3 cellular contexts compared by ENCODE assay signal in the genomic region with DNA sequence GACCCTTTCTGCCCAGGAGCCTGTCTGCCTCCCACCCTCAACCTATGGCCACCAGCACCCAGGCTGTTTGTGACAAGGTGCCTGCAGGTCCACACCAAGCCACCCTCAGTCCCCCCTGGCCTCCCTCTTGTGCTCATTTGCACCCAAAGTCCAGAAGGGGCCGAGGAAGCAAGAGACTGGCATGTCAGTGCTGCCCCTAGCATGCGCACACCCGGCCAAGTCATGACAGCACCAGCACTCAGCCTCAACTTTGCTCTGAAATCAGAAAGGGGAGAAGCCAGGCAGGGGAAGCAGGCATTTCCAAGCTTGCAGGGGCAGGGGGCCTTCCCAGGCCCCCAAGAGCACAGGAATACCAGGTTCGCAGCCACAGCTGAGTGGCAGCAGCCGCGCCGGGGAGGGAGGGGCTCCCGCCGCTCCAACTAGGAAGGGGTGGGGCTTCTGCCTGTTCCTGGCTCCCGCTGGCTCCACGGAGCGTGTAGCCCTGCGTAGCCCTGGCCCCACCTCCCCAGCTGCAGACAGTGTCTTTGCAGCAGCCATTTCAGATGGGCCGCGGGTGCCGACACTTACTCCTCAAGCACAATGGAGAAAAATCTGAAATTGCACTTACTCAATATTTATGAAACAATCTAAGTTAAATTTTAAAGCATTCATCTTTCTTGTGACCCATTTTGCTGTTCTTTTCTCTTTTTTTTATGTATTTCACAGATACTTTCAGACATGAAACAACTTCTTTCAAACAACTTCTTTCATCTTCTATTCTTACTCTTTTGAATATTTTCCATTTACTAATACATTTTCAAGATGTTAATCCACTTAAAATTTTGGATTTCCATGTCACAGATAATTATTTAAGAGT.
TF ChIP-seq lines count a peak whose summit lies in the region.

No MANE protein-coding gene starts in this region.

TF ChIP-seq in HCT116, 20 proteins besides CTCF, POLR2A, EP300 and RAD21:
- TF ChIP-seq ELF1 (IDR thresholded peaks at IDR 0.05; ENCODE audit: borderline replicate concordance, low read depth) (no peak), SP1 (IDR thresholded peaks at IDR 0.05; ENCODE audit: low read depth) (no peak), EZH2phosphoT487 (IDR thresholded peaks at IDR 0.05; ENCODE audit: borderline replicate concordance) (no peak), JUND (IDR thresholded peaks at IDR 0.05) (no peak), CBX3 (IDR thresholded peaks at IDR 0.05; ENCODE audit: low read depth) (no peak), SRF (IDR thresholded peaks at IDR 0.05; ENCODE audit: low read depth) (no peak), FOSL1 (IDR thresholded peaks at IDR 0.05; ENCODE audit: low read depth) (no peak), SIN3A (IDR thresholded peaks at IDR 0.05; ENCODE audit: low read depth) (no peak)
- TF ChIP-seq, protein P1, sequence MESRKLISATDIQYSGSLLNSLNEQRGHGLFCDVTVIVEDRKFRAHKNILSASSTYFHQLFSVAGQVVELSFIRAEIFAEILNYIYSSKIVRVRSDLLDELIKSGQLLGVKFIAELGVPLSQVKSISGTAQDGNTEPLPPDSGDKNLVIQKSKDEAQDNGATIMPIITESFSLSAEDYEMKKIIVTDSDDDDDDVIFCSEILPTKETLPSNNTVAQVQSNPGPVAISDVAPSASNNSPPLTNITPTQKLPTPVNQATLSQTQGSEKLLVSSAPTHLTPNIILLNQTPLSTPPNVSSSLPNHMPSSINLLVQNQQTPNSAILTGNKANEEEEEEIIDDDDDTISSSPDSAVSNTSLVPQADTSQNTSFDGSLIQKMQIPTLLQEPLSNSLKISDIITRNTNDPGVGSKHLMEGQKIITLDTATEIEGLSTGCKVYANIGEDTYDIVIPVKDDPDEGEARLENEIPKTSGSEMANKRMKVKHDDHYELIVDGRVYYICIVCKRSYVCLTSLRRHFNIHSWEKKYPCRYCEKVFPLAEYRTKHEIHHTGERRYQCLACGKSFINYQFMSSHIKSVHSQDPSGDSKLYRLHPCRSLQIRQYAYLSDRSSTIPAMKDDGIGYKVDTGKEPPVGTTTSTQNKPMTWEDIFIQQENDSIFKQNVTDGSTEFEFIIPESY (IDR thresholded peaks at IDR 0.05; ENCODE audit: extremely low read depth, insufficient replicate concordance, low read length) = no peak
- TF ChIP-seq, protein P2, sequence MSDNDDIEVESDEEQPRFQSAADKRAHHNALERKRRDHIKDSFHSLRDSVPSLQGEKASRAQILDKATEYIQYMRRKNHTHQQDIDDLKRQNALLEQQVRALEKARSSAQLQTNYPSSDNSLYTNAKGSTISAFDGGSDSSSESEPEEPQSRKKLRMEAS (IDR thresholded peaks at IDR 0.05) = no peak
- TF ChIP-seq, protein P3, sequence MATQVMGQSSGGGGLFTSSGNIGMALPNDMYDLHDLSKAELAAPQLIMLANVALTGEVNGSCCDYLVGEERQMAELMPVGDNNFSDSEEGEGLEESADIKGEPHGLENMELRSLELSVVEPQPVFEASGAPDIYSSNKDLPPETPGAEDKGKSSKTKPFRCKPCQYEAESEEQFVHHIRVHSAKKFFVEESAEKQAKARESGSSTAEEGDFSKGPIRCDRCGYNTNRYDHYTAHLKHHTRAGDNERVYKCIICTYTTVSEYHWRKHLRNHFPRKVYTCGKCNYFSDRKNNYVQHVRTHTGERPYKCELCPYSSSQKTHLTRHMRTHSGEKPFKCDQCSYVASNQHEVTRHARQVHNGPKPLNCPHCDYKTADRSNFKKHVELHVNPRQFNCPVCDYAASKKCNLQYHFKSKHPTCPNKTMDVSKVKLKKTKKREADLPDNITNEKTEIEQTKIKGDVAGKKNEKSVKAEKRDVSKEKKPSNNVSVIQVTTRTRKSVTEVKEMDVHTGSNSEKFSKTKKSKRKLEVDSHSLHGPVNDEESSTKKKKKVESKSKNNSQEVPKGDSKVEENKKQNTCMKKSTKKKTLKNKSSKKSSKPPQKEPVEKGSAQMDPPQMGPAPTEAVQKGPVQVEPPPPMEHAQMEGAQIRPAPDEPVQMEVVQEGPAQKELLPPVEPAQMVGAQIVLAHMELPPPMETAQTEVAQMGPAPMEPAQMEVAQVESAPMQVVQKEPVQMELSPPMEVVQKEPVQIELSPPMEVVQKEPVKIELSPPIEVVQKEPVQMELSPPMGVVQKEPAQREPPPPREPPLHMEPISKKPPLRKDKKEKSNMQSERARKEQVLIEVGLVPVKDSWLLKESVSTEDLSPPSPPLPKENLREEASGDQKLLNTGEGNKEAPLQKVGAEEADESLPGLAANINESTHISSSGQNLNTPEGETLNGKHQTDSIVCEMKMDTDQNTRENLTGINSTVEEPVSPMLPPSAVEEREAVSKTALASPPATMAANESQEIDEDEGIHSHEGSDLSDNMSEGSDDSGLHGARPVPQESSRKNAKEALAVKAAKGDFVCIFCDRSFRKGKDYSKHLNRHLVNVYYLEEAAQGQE (IDR thresholded peaks at IDR 0.05; ENCODE audit: low read depth) = no peak

TF ChIP-seq in K562, 482 proteins besides CTCF, POLR2A, EP300 and RAD21 (continues in another document):
- TF ChIP-seq MTA3 (IDR thresholded peaks at IDR 0.05; ENCODE audit: borderline replicate concordance) (no peak), CCAR2 (IDR thresholded peaks at IDR 0.05; ENCODE audit: low read depth, low read length) (no peak), ATF1 (CRISPR knock-in tag; IDR thresholded peaks at IDR 0.05) (no peak), ATF1 (tag; IDR thresholded peaks at IDR 0.05) (peak; percentile 53), CXXC5 (CRISPR knock-in tag; IDR thresholded peaks at IDR 0.05) (peak; percentile 52), KAT8 (IDR thresholded peaks at IDR 0.05; ENCODE audit: low read depth) (peak; percentile 56; the same call in 1 of the 2 replicates), FOXM1 (IDR thresholded peaks at IDR 0.05; ENCODE audit: low read depth) (no peak), FOXM1 (CRISPR knock-in tag; IDR thresholded peaks at IDR 0.05; ENCODE audit: low read depth) (no peak), CREM (IDR thresholded peaks at IDR 0.05; ENCODE audit: low read depth) (no peak), MAZ (CRISPR knock-in tag; conservative IDR thresholded peaks at IDR 0.05 in 1 of 2, IDR thresholded peaks at IDR 0.05 in 1 of 2) (peak; percentile 46 to 84)
- TF ChIP-seq, protein P4, sequence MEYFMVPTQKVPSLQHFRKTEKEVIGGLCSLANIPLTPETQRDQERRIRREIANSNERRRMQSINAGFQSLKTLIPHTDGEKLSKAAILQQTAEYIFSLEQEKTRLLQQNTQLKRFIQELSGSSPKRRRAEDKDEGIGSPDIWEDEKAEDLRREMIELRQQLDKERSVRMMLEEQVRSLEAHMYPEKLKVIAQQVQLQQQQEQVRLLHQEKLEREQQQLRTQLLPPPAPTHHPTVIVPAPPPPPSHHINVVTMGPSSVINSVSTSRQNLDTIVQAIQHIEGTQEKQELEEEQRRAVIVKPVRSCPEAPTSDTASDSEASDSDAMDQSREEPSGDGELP (CRISPR knock-in tag; IDR thresholded peaks at IDR 0.05; ENCODE audit: borderline replicate concordance) = peak; percentile 47; the same call in 1 of the 2 replicates
- TF ChIP-seq, protein P5, sequence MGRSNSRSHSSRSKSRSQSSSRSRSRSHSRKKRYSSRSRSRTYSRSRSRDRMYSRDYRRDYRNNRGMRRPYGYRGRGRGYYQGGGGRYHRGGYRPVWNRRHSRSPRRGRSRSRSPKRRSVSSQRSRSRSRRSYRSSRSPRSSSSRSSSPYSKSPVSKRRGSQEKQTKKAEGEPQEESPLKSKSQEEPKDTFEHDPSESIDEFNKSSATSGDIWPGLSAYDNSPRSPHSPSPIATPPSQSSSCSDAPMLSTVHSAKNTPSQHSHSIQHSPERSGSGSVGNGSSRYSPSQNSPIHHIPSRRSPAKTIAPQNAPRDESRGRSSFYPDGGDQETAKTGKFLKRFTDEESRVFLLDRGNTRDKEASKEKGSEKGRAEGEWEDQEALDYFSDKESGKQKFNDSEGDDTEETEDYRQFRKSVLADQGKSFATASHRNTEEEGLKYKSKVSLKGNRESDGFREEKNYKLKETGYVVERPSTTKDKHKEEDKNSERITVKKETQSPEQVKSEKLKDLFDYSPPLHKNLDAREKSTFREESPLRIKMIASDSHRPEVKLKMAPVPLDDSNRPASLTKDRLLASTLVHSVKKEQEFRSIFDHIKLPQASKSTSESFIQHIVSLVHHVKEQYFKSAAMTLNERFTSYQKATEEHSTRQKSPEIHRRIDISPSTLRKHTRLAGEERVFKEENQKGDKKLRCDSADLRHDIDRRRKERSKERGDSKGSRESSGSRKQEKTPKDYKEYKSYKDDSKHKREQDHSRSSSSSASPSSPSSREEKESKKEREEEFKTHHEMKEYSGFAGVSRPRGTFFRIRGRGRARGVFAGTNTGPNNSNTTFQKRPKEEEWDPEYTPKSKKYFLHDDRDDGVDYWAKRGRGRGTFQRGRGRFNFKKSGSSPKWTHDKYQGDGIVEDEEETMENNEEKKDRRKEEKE (IDR thresholded peaks at IDR 0.05; ENCODE audit: borderline replicate concordance in 1 of 2, control insufficient read depth in 1 of 2, low read depth in 2 of 2, low read length in 1 of 2) = no peak
- TF ChIP-seq, protein P6, sequence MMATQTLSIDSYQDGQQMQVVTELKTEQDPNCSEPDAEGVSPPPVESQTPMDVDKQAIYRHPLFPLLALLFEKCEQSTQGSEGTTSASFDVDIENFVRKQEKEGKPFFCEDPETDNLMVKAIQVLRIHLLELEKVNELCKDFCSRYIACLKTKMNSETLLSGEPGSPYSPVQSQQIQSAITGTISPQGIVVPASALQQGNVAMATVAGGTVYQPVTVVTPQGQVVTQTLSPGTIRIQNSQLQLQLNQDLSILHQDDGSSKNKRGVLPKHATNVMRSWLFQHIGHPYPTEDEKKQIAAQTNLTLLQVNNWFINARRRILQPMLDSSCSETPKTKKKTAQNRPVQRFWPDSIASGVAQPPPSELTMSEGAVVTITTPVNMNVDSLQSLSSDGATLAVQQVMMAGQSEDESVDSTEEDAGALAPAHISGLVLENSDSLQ (IDR thresholded peaks at IDR 0.05) = peak; percentile 83
- TF ChIP-seq, protein P2 (CRISPR knock-in tag; IDR thresholded peaks at IDR 0.05) = peak; percentile 15; the same call in 1 of the 2 replicates

TF ChIP-seq in HEK293T, 16 proteins besides CTCF, POLR2A, EP300 and RAD21:
- TF ChIP-seq ELF4 (IDR thresholded peaks at IDR 0.05) (no peak), FOXK2 (IDR thresholded peaks at IDR 0.05) (no peak), FOXA1 (IDR thresholded peaks at IDR 0.05) (no peak), TARDBP (IDR thresholded peaks at IDR 0.05) (no peak)
- TF ChIP-seq, protein P6 (IDR thresholded peaks at IDR 0.05) = no peak
